In genomic region chr5:11814373-11814772, GRCh38 we compare ENCODE assay signal across 36 cellular contexts.
"Had no signal": no experiment of that assay in that cellular context is flagged by ENCODE, and none has a peak within 500 bp of the region (broad histone marks: within the 10 kb centered on the region; RNA-seq: fewer than 3 reads in every experiment).

No MANE protein-coding gene starts in this region.

- H3K36me3 Mint-ChIP-seq: activated CD8-positive, alpha-beta memory T cell treated with anti-CD3 and anti-CD28 coated beads, Interleukin-2, amount 10 ng/mL, durations not matched to agents 7 days and 5 days; activated naive CD4-positive, alpha-beta T cell treated with anti-CD3 and anti-CD28 coated beads, Interleukin-2, amount 10 ng/mL, durations not matched to agents 7 days and 5 days; activated naive CD4-positive, alpha-beta T cell treated with anti-CD3 and anti-CD28 coated beads, Interleukin-2, amount 50 U/mL, for 24 hours; activated naive CD8-positive, alpha-beta T cell; activated naive CD8-positive, alpha-beta T cell treated with anti-CD3 and anti-CD28 coated beads, Interleukin-2, amount 10 ng/mL, durations not matched to agents 7 days and 5 days; WTC11 had no signal

- H3K27ac ChIP-seq: ascending aorta, brain microvascular endothelial cell, breast epithelium, WERI-Rb-1 had no signal

- ATAC-seq: activated CD4-positive, alpha-beta T cell treated with anti-CD3 and anti-CD28 coated beads for 36 hours; activated CD4-positive, CD25-positive, alpha-beta regulatory T cell treated with anti-CD3 and anti-CD28 coated beads, Interleukin-2, amount 50 U/mL, for 24 hours; activated CD8-positive, alpha-beta memory T cell treated with anti-CD3 and anti-CD28 coated beads, Interleukin-2, amount 10 ng/mL, durations not matched to agents 7 days and 5 days; activated CD8-positive, alpha-beta T cell treated with anti-CD3 and anti-CD28 coated beads, Interleukin-2, amount 10 ng/mL, durations not matched to agents 7 days and 5 days; activated naive CD8-positive, alpha-beta T cell treated with anti-CD3 and anti-CD28 coated beads, Interleukin-2, amount 50 U/mL, for 24 hours; activated T-helper 17 cell treated with anti-CD3 and anti-CD28 coated beads, Interleukin-2, amount 50 U/mL, for 72 hours; WTC11 had no signal

- H3K27ac Mint-ChIP-seq: activated CD4-positive, alpha-beta memory T cell treated with anti-CD3 and anti-CD28 coated beads, Interleukin-2, amount 10 ng/mL, durations not matched to agents 7 days and 5 days; activated CD4-positive, alpha-beta T cell treated with anti-CD3 and anti-CD28 coated beads for 36 hours; activated CD4-positive, alpha-beta T cell treated with anti-CD3 and anti-CD28 coated beads, Interleukin-2, amount 10 ng/mL, durations not matched to agents 7 days and 5 days; activated CD8-positive, alpha-beta memory T cell treated with anti-CD3 and anti-CD28 coated beads, Interleukin-2, amount 10 ng/mL, durations not matched to agents 7 days and 5 days; activated CD8-positive, alpha-beta T cell treated with anti-CD3 and anti-CD28 coated beads, Interleukin-2, amount 10 ng/mL, durations not matched to agents 7 days and 5 days; activated naive CD4-positive, alpha-beta T cell treated with anti-CD3 and anti-CD28 coated beads, Interleukin-2, amount 10 ng/mL, durations not matched to agents 7 days and 5 days; activated naive CD4-positive, alpha-beta T cell treated with anti-CD3 and anti-CD28 coated beads, Interleukin-2, amount 50 U/mL, for 24 hours; activated naive CD8-positive, alpha-beta T cell; activated naive CD8-positive, alpha-beta T cell treated with anti-CD3 and anti-CD28 coated beads, Interleukin-2, amount 10 ng/mL, durations not matched to agents 7 days and 5 days; activated naive CD8-positive, alpha-beta T cell treated with anti-CD3 and anti-CD28 coated beads, Interleukin-2, amount 50 U/mL, for 24 hours; activated T-cell treated with anti-CD3 and anti-CD28 coated beads, Interleukin-2, amount 50 U/mL, for 24 hours; activated T-helper 1 cell treated with anti-CD3 and anti-CD28 coated beads, Interleukin-12 subunit alpha, Interleukin-12 subunit beta, Interleukin-2, Interleukin-4 antibody, amounts not matched to agents 30 ng/mL and 10 ng/mL and 1 ng/mL, durations not matched to agents 14 hours and 24 hours and 36 hours; activated T-helper 17 cell treated with anti-CD3 and anti-CD28 coated beads, Interleukin-2, amount 50 U/mL, for 72 hours; T-helper 1 cell treated with Interleukin-12 subunit alpha and Interleukin-12 subunit beta and Interleukin-4 antibody, amounts not matched to agents 30 μg/mL and 1 μg/mL, for 36 hours; T-helper 2 cell treated with Interferon-gamma antibody and Interleukin-4, amounts not matched to agents 5 μg/mL and 100 μg/mL, for 36 hours; WTC11 had no signal

- H3K4me1 ChIP-seq: ascending aorta, breast epithelium had no signal

- H3K4me3 Mint-ChIP-seq: activated CD4-positive, alpha-beta memory T cell treated with anti-CD3 and anti-CD28 coated beads, Interleukin-2, amount 10 ng/mL, durations not matched to agents 7 days and 5 days; activated CD4-positive, alpha-beta T cell treated with anti-CD3 and anti-CD28 coated beads for 36 hours; activated CD4-positive, alpha-beta T cell treated with anti-CD3 and anti-CD28 coated beads, Interleukin-2, amount 10 ng/mL, durations not matched to agents 7 days and 5 days; activated CD8-positive, alpha-beta memory T cell treated with anti-CD3 and anti-CD28 coated beads, Interleukin-2, amount 10 ng/mL, durations not matched to agents 7 days and 5 days; activated CD8-positive, alpha-beta T cell treated with anti-CD3 and anti-CD28 coated beads, Interleukin-2, amount 10 ng/mL, durations not matched to agents 7 days and 5 days; activated naive CD4-positive, alpha-beta T cell treated with anti-CD3 and anti-CD28 coated beads, Interleukin-2, amount 10 ng/mL, durations not matched to agents 7 days and 5 days; activated naive CD4-positive, alpha-beta T cell treated with anti-CD3 and anti-CD28 coated beads, Interleukin-2, amount 50 U/mL, for 24 hours; activated naive CD8-positive, alpha-beta T cell; activated naive CD8-positive, alpha-beta T cell treated with anti-CD3 and anti-CD28 coated beads, Interleukin-2, amount 10 ng/mL, durations not matched to agents 7 days and 5 days; activated naive CD8-positive, alpha-beta T cell treated with anti-CD3 and anti-CD28 coated beads, Interleukin-2, amount 50 U/mL, for 24 hours; activated T-cell treated with anti-CD3 and anti-CD28 coated beads, Interleukin-2, amount 50 U/mL, for 24 hours; activated T-helper 1 cell treated with anti-CD3 and anti-CD28 coated beads, Interleukin-12 subunit alpha, Interleukin-12 subunit beta, Interleukin-2, Interleukin-4 antibody, amounts not matched to agents 30 ng/mL and 10 ng/mL and 1 ng/mL, durations not matched to agents 14 hours and 24 hours and 36 hours; activated T-helper 17 cell treated with anti-CD3 and anti-CD28 coated beads, Interleukin-2, amount 50 U/mL, for 72 hours; T-helper 1 cell treated with Interleukin-12 subunit alpha and Interleukin-12 subunit beta and Interleukin-4 antibody, amounts not matched to agents 30 μg/mL and 1 μg/mL, for 36 hours; T-helper 2 cell treated with Interferon-gamma antibody and Interleukin-4, amounts not matched to agents 5 μg/mL and 100 μg/mL, for 36 hours; WTC11 had no signal

- H3K27me3 ChIP-seq: ascending aorta, brain microvascular endothelial cell, breast epithelium had no signal

- H3K36me3 ChIP-seq: ascending aorta, brain microvascular endothelial cell, breast epithelium, WERI-Rb-1 had no signal

- H3K27me3 Mint-ChIP-seq: activated CD4-positive, alpha-beta memory T cell treated with anti-CD3 and anti-CD28 coated beads, Interleukin-2, amount 10 ng/mL, durations not matched to agents 7 days and 5 days; activated CD4-positive, alpha-beta T cell treated with anti-CD3 and anti-CD28 coated beads for 36 hours; activated CD4-positive, alpha-beta T cell treated with anti-CD3 and anti-CD28 coated beads, Interleukin-2, amount 10 ng/mL, durations not matched to agents 7 days and 5 days; activated CD8-positive, alpha-beta memory T cell treated with anti-CD3 and anti-CD28 coated beads, Interleukin-2, amount 10 ng/mL, durations not matched to agents 7 days and 5 days; activated naive CD4-positive, alpha-beta T cell treated with anti-CD3 and anti-CD28 coated beads, Interleukin-2, amount 10 ng/mL, durations not matched to agents 7 days and 5 days; activated naive CD4-positive, alpha-beta T cell treated with anti-CD3 and anti-CD28 coated beads, Interleukin-2, amount 50 U/mL, for 24 hours; activated naive CD8-positive, alpha-beta T cell; activated naive CD8-positive, alpha-beta T cell treated with anti-CD3 and anti-CD28 coated beads, Interleukin-2, amount 10 ng/mL, durations not matched to agents 7 days and 5 days; activated naive CD8-positive, alpha-beta T cell treated with anti-CD3 and anti-CD28 coated beads, Interleukin-2, amount 50 U/mL, for 24 hours; activated T-cell treated with anti-CD3 and anti-CD28 coated beads, Interleukin-2, amount 50 U/mL, for 24 hours; activated T-helper 17 cell treated with anti-CD3 and anti-CD28 coated beads, Interleukin-2, amount 50 U/mL, for 72 hours had no signal

- DNase-seq: activated CD4-positive, alpha-beta memory T cell treated with anti-CD3 and anti-CD28 coated beads, Interleukin-2, amount 10 ng/mL, durations not matched to agents 7 days and 5 days; activated CD4-positive, alpha-beta T cell treated with anti-CD3 and anti-CD28 coated beads for 1 hour; activated CD4-positive, alpha-beta T cell treated with anti-CD3 and anti-CD28 coated beads for 36 hours; activated CD4-positive, alpha-beta T cell treated with anti-CD3 and anti-CD28 coated beads for 48 hours; activated CD4-positive, alpha-beta T cell treated with anti-CD3 and anti-CD28 coated beads, Interleukin-2, amount 10 ng/mL, durations not matched to agents 7 days and 5 days; activated CD4-positive, alpha-beta T cell treated with anti-CD3 and anti-CD28 coated beads, Interleukin-2, amount 50 U/mL, for 48 hours; activated CD4-positive, CD25-positive, alpha-beta regulatory T cell; activated CD8-positive, alpha-beta memory T cell treated with anti-CD3 and anti-CD28 coated beads for 24 hours; activated CD8-positive, alpha-beta memory T cell treated with anti-CD3 and anti-CD28 coated beads, Interleukin-2, amount 10 ng/mL, durations not matched to agents 7 days and 5 days; activated CD8-positive, alpha-beta memory T cell treated with anti-CD3 and anti-CD28 coated beads, Interleukin-2, amount 50 U/mL, for 48 hours; activated CD8-positive, alpha-beta T cell treated with anti-CD3 and anti-CD28 coated beads, Interleukin-2, amount 10 ng/mL, durations not matched to agents 7 days and 5 days; activated effector memory CD4-positive, alpha-beta T cell treated with anti-CD3 and anti-CD28 coated beads, Interleukin-2, amount 50 U/mL, for 16 hours; activated naive CD4-positive, alpha-beta T cell treated with anti-CD3 and anti-CD28 coated beads, Interleukin-2, amount 10 ng/mL, durations not matched to agents 7 days and 5 days; activated naive CD4-positive, alpha-beta T cell treated with Interleukin-2 at 50 U/mL for 16 hours; activated naive CD8-positive, alpha-beta T cell treated with anti-CD3 and anti-CD28 coated beads, Interleukin-2, amount 10 ng/mL, durations not matched to agents 7 days and 5 days; activated naive CD8-positive, alpha-beta T cell treated with anti-CD3 and anti-CD28 coated beads, Interleukin-2, amount 50 U/mL, for 24 hours; activated T-cell treated with anti-CD3 and anti-CD28 coated beads, Interleukin-2, amount 50 U/mL, for 24 hours; activated T-cell treated with anti-CD3 and anti-CD28 coated beads, Interleukin-2, amount 50 U/mL, for 48 hours; amygdala; anterior cingulate cortex; brain microvascular endothelial cell; central memory CD4-positive, alpha-beta T cell; T-helper 1 cell; T-helper 2 cell; T-helper 9 cell; WERI-Rb-1 had no signal

- H3K4me1 Mint-ChIP-seq: activated CD4-positive, alpha-beta memory T cell treated with anti-CD3 and anti-CD28 coated beads, Interleukin-2, amount 10 ng/mL, durations not matched to agents 7 days and 5 days; activated CD4-positive, alpha-beta T cell treated with anti-CD3 and anti-CD28 coated beads for 36 hours; activated CD4-positive, alpha-beta T cell treated with anti-CD3 and anti-CD28 coated beads, Interleukin-2, amount 10 ng/mL, durations not matched to agents 7 days and 5 days; activated CD8-positive, alpha-beta memory T cell treated with anti-CD3 and anti-CD28 coated beads, Interleukin-2, amount 10 ng/mL, durations not matched to agents 7 days and 5 days; activated naive CD4-positive, alpha-beta T cell treated with anti-CD3 and anti-CD28 coated beads, Interleukin-2, amount 10 ng/mL, durations not matched to agents 7 days and 5 days; activated naive CD4-positive, alpha-beta T cell treated with anti-CD3 and anti-CD28 coated beads, Interleukin-2, amount 50 U/mL, for 24 hours; activated naive CD8-positive, alpha-beta T cell treated with anti-CD3 and anti-CD28 coated beads, Interleukin-2, amount 10 ng/mL, durations not matched to agents 7 days and 5 days; activated naive CD8-positive, alpha-beta T cell treated with anti-CD3 and anti-CD28 coated beads, Interleukin-2, amount 50 U/mL, for 24 hours; activated T-helper 17 cell treated with anti-CD3 and anti-CD28 coated beads, Interleukin-2, amount 50 U/mL, for 72 hours had no signal

- H3K9me3 ChIP-seq: ascending aorta, breast epithelium had no signal

- H3K4me3 ChIP-seq: ascending aorta, breast epithelium had no signal

- H3K9me3 Mint-ChIP-seq: activated CD4-positive, alpha-beta T cell treated with anti-CD3 and anti-CD28 coated beads, Interleukin-2, amount 10 ng/mL, durations not matched to agents 7 days and 5 days; activated naive CD8-positive, alpha-beta T cell treated with anti-CD3 and anti-CD28 coated beads, Interleukin-2, amount 10 ng/mL, durations not matched to agents 7 days and 5 days; activated T-helper 1 cell treated with anti-CD3 and anti-CD28 coated beads, Interleukin-12 subunit alpha, Interleukin-12 subunit beta, Interleukin-2, Interleukin-4 antibody, amounts not matched to agents 30 ng/mL and 10 ng/mL and 1 ng/mL, durations not matched to agents 14 hours and 24 hours and 36 hours; T-helper 1 cell treated with Interleukin-12 subunit alpha and Interleukin-12 subunit beta and Interleukin-4 antibody, amounts not matched to agents 30 μg/mL and 1 μg/mL, for 36 hours; WTC11 had no signal
